Comparison of ENCODE assay signal across 8 cellular contexts in the genomic region with DNA sequence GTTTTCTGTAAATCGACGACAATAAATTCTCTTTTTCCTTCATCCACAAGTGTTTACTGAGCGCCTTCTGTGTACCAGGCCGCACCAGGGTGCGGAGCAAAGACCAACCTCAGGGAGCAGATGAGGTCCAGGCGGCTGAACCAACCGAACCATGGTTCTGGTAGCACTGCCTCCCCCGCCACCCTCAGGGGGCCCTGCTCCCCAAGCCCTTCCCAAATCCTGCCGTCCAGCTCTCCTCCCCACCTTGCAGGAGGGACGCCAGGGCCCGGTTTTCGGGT. TPM values are rescaled to one million over a fixed set of nuclear protein-coding genes. Genes with fewer than 3 reads are reported as not detected.
DNase-seq lines count a peak whose midpoint lies in the region; ATAC-seq, FAIRE-seq and TF ChIP-seq lines count a peak whose summit lies in the region.

No MANE protein-coding gene starts in this region.

- H3K27ac ChIP-seq in K562 (ENCODE audit: extremely low read depth, low read depth, low read length) (peak overlapping the region; percentile 7; the same call in 1 of the 3 replicates), lower lobe of right lung (peak overlapping the region; percentile 82), transverse colon (peak overlapping the region in 2 of 4 donors; percentile 22 to 63)

- H3K4me2 ChIP-seq in K562 (ENCODE audit: insufficient read depth, low read length), result peak overlapping the region; percentile 85

- H3K9me3 Mint-ChIP-seq in activated T-cell treated with anti-CD3 and anti-CD28 coated beads, Interleukin-2, amount 50 U/mL, for 72 hours, result no peaks in the 10 kb centered on the region

- H3K4me1 Mint-ChIP-seq in activated T-cell treated with anti-CD3 and anti-CD28 coated beads, Interleukin-2, amount 50 U/mL, for 72 hours (ENCODE audit: low read depth), result peaks cover 22% of the 10 kb centered on the region

- no peaks in the 10 kb centered on the region for H3K27me3 Mint-ChIP-seq in activated T-cell treated with anti-CD3 and anti-CD28 coated beads, Interleukin-2, amount 50 U/mL, for 72 hours (ENCODE audit: low read depth)

- H3K9me3 ChIP-seq in K562 (replicated peaks; ENCODE audit: control insufficient read depth, insufficient read depth, low read depth, low read length) (no peaks in the 10 kb centered on the region), lower lobe of right lung (no peaks in the 10 kb centered on the region), transverse colon (no peaks in the 10 kb centered on the region)

- no peak for TF ChIP-seq RAD21 in K562 (CRISPR knock-in tag; conservative IDR thresholded peaks at IDR 0.05 in 1 of 2, IDR thresholded peaks at IDR 0.05 in 1 of 2)

- FAIRE-seq in K562 (lab: Jason Lieb, UNC), result no peak

- no peaks in the 10 kb centered on the region for H3K27me3 ChIP-seq in K562 (ENCODE audit: control insufficient read depth in 2 of 2, insufficient read depth in 2 of 2, low read length in 2 of 2)
- peaks cover 18% of the 10 kb centered on the region for H3K27me3 ChIP-seq in lower lobe of right lung (ENCODE audit: low read depth)
- peaks cover 26% of the 10 kb centered on the region for H3K27me3 ChIP-seq in transverse colon

- H3K36me3 ChIP-seq in K562 (ENCODE audit: control insufficient read depth, insufficient read depth, low read length) (peaks cover 2% of the 10 kb centered on the region; the same call in 1 of the 3 replicates), lower lobe of right lung (no peaks in the 10 kb centered on the region), transverse colon (no peaks in the 10 kb centered on the region)

- H3K4me1 ChIP-seq in K562 (replicated peaks in 1 of 2; ENCODE audit: control insufficient read depth in 2 of 2, insufficient read depth in 2 of 2, low read length in 2 of 2) (peaks cover 26 to 62% of the 10 kb centered on the region in 2 experiments), lower lobe of right lung (peaks cover 16% of the 10 kb centered on the region), transverse colon (peaks cover 6 to 28% (median 22%) of the 10 kb centered on the region in 4 donors)

- H3K79me2 ChIP-seq in K562 (ENCODE audit: control insufficient read depth, insufficient read depth, low read length), result peaks cover 24% of the 10 kb centered on the region

- peak overlapping the region; percentile 64 to 86 for H3K9ac ChIP-seq in K562 (ENCODE audit: insufficient read depth in 1 of 2, low read depth in 2 of 2, low read length in 2 of 2)

- no peak for DNase-seq in activated T-cell treated with anti-CD3 and anti-CD28 coated beads, Interleukin-2, amount 50 U/mL, for 72 hours
- no peak for DNase-seq in activated T-cell treated with anti-CD3 and anti-CD28 coated beads, Interleukin-2, amount 50 U/mL, for 48 hours
- no peak for DNase-seq in K562 (ENCODE audit: extremely low read depth in 1 of 4, low spot score in 3 of 4)
- DNase-seq in lower lobe of right lung, result no peak
- no peak for DNase-seq in transverse colon
- no peak for DNase-seq in middle frontal gyrus (ENCODE audit: extremely low spot score, low spot score)
- no peak for DNase-seq in DMS79 treated with DMSO at 0.1 percent for 48 hours (lab: John Stamatoyannopoulos, UW)
- no peak for DNase-seq in activated CD4-positive, CD25-positive, alpha-beta regulatory T cell (lab: John Stamatoyannopoulos, UW)

- peak overlapping the region; percentile 90 to 92 for H3K4me3 Mint-ChIP-seq in activated T-cell treated with anti-CD3 and anti-CD28 coated beads, Interleukin-2, amount 50 U/mL, for 72 hours

- intact Hi-C loops in K562 (cut with micrococcal nuclease) (loop anchor here (2.0 to 10.0 kb wide), 2 partner anchors 176 to 218 kb away; partner anchors contain the start of genes ZNF274 and ZNF544), lower lobe of right lung (cut with DNase I) (no loop called here), transverse colon (cut with DNase I; ENCODE audit: low total_unique reads) (loop anchor here (2.0 kb wide), 1 partner anchor 14 kb away; the partner anchor contains the start of gene RPS5)

- peaks cover 1 to 2% of the 10 kb centered on the region in 2 donors for H3K36me3 Mint-ChIP-seq in activated T-cell treated with anti-CD3 and anti-CD28 coated beads, Interleukin-2, amount 50 U/mL, for 72 hours (ENCODE audit: insufficient read depth in 2 of 2)

- CTCF ChIA-PET in K562 (lab: Yijun Ruan, JAX; ENCODE audit: low intra/inter-chr PET ratio), result no interaction called here

- TF ChIP-seq CTCF in K562 (IDR thresholded peaks at IDR 0.05 in 2 of 3, conservative IDR thresholded peaks at IDR 0.05 in 1 of 3; ENCODE audit: insufficient read depth in 2 of 3, low read depth in 1 of 3, low read length in 3 of 3), result no peak
- TF ChIP-seq CTCF in lower lobe of right lung (IDR thresholded peaks at IDR 0.05), result no peak
- TF ChIP-seq CTCF in transverse colon (IDR thresholded peaks at IDR 0.05), result no peak

- in situ Hi-C loops in K562 (cut with MboI) (no loop called here), transverse colon (cut with MboI; ENCODE audit: low pct_ligation_motif_present in 1 of 4, low pct_unique_long_range_greater_than_20kb in 1 of 4, low sequenced_read_pairs in 3 of 4) (no loop called here)

- no peak overlapping the region for H3K27ac Mint-ChIP-seq in activated T-cell treated with anti-CD3 and anti-CD28 coated beads, Interleukin-2, amount 50 U/mL, for 72 hours

- no peaks in the 10 kb centered on the region for H3K9me1 ChIP-seq in K562 (ENCODE audit: control insufficient read depth, insufficient read depth, low read length)

- BruUV-seq in K562 (replicated peaks; lab: Mats Ljungman, UMichigan), result no TSS peak

- 34% methylated on average over 12 of the region's 12 CpGs for WGBS in K562 (ENCODE audit: insufficient coverage, low coverage, missing lambda C conversion rate)
- WGBS in transverse colon (ENCODE audit: low coverage in 1 of 2), 2 donors, result 67% methylated on average over 12 of the region's 12 CpGs; no CpG with 5 or more reads in 1 of the 2 donors

- peak overlapping the region; percentile 90 for H2AFZ ChIP-seq in K562 (ENCODE audit: low read depth, low read length)

- POLR2A ChIA-PET in K562 (lab: Yijun Ruan, JAX), result interaction anchor here (1.0 to 1.6 kb wide), 3 partner anchors 8 to 13 kb away, joined by 3 to 8 read pairs (median 5); no protein-coding TSS in a partner anchor

- H3K4me3 ChIP-seq in K562, result peak overlapping the region; percentile 40
- peak overlapping the region; percentile 71 for H3K4me3 ChIP-seq in lower lobe of right lung
- peak overlapping the region; percentile 21 to 94 (median 48) for H3K4me3 ChIP-seq in transverse colon

- no peak for TF ChIP-seq POLR2A in K562 (conservative IDR thresholded peaks at IDR 0.05)
- TF ChIP-seq POLR2A in transverse colon (IDR thresholded peaks at IDR 0.05), result no peak

- no peaks in the 10 kb centered on the region for H4K20me1 ChIP-seq in K562 (replicated peaks; ENCODE audit: control insufficient read depth, insufficient read depth, low read length)

- ATAC-seq in activated T-cell treated with anti-CD3 and anti-CD28 coated beads, Interleukin-2, amount 50 U/mL, for 72 hours (replicated peaks in 1 of 2), result no peak
- no peak for ATAC-seq in K562
- ATAC-seq in lower lobe of right lung, result no peak

- no peak for TF ChIP-seq EP300 in K562 (IDR thresholded peaks at IDR 0.05; ENCODE audit: low read length)
- no peak for TF ChIP-seq EP300 in transverse colon (IDR thresholded peaks at IDR 0.05; ENCODE audit: low read depth)

RNA-seq across cellular contexts. Expression of gene RNF225, which starts 5.1 kb away (rescaled TPM):
- 1 to 10 TPM in 1 of 2 donors, under 1 TPM in 1; 0.58 to 1.5 TPM for total RNA-seq in activated T-cell treated with anti-CD3 and anti-CD28 coated beads, Interleukin-2, amount 50 U/mL, for 72 hours
- total RNA-seq in K562 (2011; cell fraction: chromatin; rRNA removed; ENCODE audit: low replicate concordance), result 0.46 and 1.3 TPM in 2 replicates
- 3.0 and 3.7 TPM in 2 replicates for total RNA-seq in K562 (2011; cell fraction: nucleolus; rRNA removed)
- 1.4 TPM in 1 of 2 replicates, not detected in the other for total RNA-seq in K562 (2011; cell fraction: nucleoplasm; rRNA removed)
- total RNA-seq in K562 (2014; rRNA removed) (0.37 TPM in 1 of 2 replicates, not detected in the other), K562 (2014; rRNA removed; fragmentation: Illumina TruSeq; extraction: Trizol) (not detected in 2 replicates), K562 (2015; rRNA removed; fragmentation: Illumina TruSeq; extraction: Trizol) (not detected in 2 replicates), K562 (2021) (0.31 and 0.33 TPM in 2 replicates), lower lobe of right lung (not detected), transverse colon (not detected)
- polyA plus RNA-seq in K562 (2011; rRNA removed) (not detected in 2 replicates), K562 (2014; fragmentation: Illumina TruSeq; extraction: Trizol) (not detected in 2 replicates), K562 (2014; fragmentation: Nextera tagmentation; extraction: Ambion mirVana) (not detected), K562 (2014; rRNA removed) (not detected in 2 replicates)
- polyA plus RNA-seq in K562 (2011; cell fraction: cytosol; rRNA removed), result not detected in 2 replicates
- 0.11 and 0.23 TPM in 2 replicates for polyA plus RNA-seq in K562 (2011; cell fraction: nucleus; rRNA removed)
- polyA plus RNA-seq in K562 (2012), result not detected in 2 replicates
- not detected in 2 replicates for polyA minus RNA-seq in K562 (2011; rRNA and poly(A)+ RNA removed)
- not detected in 2 replicates for polyA minus RNA-seq in K562 (2011; cell fraction: cytosol; rRNA and poly(A)+ RNA removed)
- polyA minus RNA-seq in K562 (2011; cell fraction: nucleus; rRNA and poly(A)+ RNA removed), result 1.3 and 1.6 TPM in 2 replicates

RNA-seq across cellular contexts. Expression of gene ZNF584, which starts 7.9 kb away (rescaled TPM):
- total RNA-seq in activated T-cell treated with anti-CD3 and anti-CD28 coated beads, Interleukin-2, amount 50 U/mL, for 72 hours, result 10 to 100 TPM in 1 of 2 donors, 1 to 10 TPM in 1; 7.5 to 10.4 TPM
- total RNA-seq in K562 (2011; cell fraction: chromatin; rRNA removed; ENCODE audit: low replicate concordance), result 57.9 and 99.5 TPM in 2 replicates
- 56.2 and 62.2 TPM in 2 replicates for total RNA-seq in K562 (2011; cell fraction: nucleolus; rRNA removed)
- 46.1 and 46.3 TPM in 2 replicates for total RNA-seq in K562 (2011; cell fraction: nucleoplasm; rRNA removed)
- total RNA-seq in K562 (2014; rRNA removed) (35.0 and 44.2 TPM in 2 replicates), K562 (2014; rRNA removed; fragmentation: Illumina TruSeq; extraction: Trizol) (23.0 and 23.2 TPM in 2 replicates), K562 (2015; rRNA removed; fragmentation: Illumina TruSeq; extraction: Trizol) (22.1 and 22.9 TPM in 2 replicates), K562 (2021) (40.9 and 43.4 TPM in 2 replicates), lower lobe of right lung (10.0 TPM), transverse colon (1 to 10 TPM; 3.4 to 8.3 (median 7.3) TPM)
- polyA plus RNA-seq in K562 (2011; rRNA removed) (23.4 and 27.1 TPM in 2 replicates), K562 (2014; fragmentation: Illumina TruSeq; extraction: Trizol) (24.6 and 25.6 TPM in 2 replicates), K562 (2014; fragmentation: Nextera tagmentation; extraction: Ambion mirVana) (1 to 10 TPM; 5.8 to 7.1 TPM), K562 (2014; rRNA removed) (20.8 and 27.5 TPM in 2 replicates)
- polyA plus RNA-seq in K562 (2011; cell fraction: cytosol; rRNA removed), result 17.0 and 29.0 TPM in 2 replicates
- 16.4 and 25.4 TPM in 2 replicates for polyA plus RNA-seq in K562 (2011; cell fraction: nucleus; rRNA removed)
- polyA plus RNA-seq in K562 (2012), result 15.7 and 20.2 TPM in 2 replicates
- 30.5 and 38.2 TPM in 2 replicates for polyA minus RNA-seq in K562 (2011; rRNA and poly(A)+ RNA removed)
- polyA minus RNA-seq in K562 (2011; cell fraction: cytosol; rRNA and poly(A)+ RNA removed), result 12.7 and 26.2 TPM in 2 replicates
- polyA minus RNA-seq in K562 (2011; cell fraction: nucleus; rRNA and poly(A)+ RNA removed), result 18.0 and 21.0 TPM in 2 replicates

RNA-seq across cellular contexts. Expression of gene RPS5, which starts 13.5 kb away (rescaled TPM):
- 1,000 to 10,000 TPM; 1,499 to 1,539 TPM for total RNA-seq in activated T-cell treated with anti-CD3 and anti-CD28 coated beads, Interleukin-2, amount 50 U/mL, for 72 hours
- 345 and 934 TPM in 2 replicates for total RNA-seq in K562 (2011; cell fraction: chromatin; rRNA removed; ENCODE audit: low replicate concordance)
- total RNA-seq in K562 (2011; cell fraction: nucleolus; rRNA removed), result 1,499 and 1,711 TPM in 2 replicates
- 1,436 and 2,256 TPM in 2 replicates for total RNA-seq in K562 (2011; cell fraction: nucleoplasm; rRNA removed)
- 3,570 and 3,842 TPM in 2 replicates for total RNA-seq in K562 (2014; rRNA removed)
- total RNA-seq in K562 (2014; rRNA removed; fragmentation: Illumina TruSeq; extraction: Trizol), result 800 and 1,228 TPM in 2 replicates
- total RNA-seq in K562 (2015; rRNA removed; fragmentation: Illumina TruSeq; extraction: Trizol), result 1,556 and 1,583 TPM in 2 replicates
- total RNA-seq in K562 (2021), result 2,248 and 2,336 TPM in 2 replicates
- 3,238 and 3,879 TPM in 2 replicates for polyA plus RNA-seq in K562 (2011; rRNA removed)
- polyA plus RNA-seq in K562 (2011; cell fraction: cytosol; rRNA removed), result 6,312 and 9,379 TPM in 2 replicates
- 1,727 and 2,219 TPM in 2 replicates for polyA plus RNA-seq in K562 (2011; cell fraction: nucleus; rRNA removed)
- polyA plus RNA-seq in K562 (2012), result 2,682 and 3,255 TPM in 2 replicates
- 1,865 and 2,679 TPM in 2 replicates for polyA plus RNA-seq in K562 (2014; fragmentation: Illumina TruSeq; extraction: Trizol)
- 1,000 to 10,000 TPM; 2,484 to 2,751 TPM for polyA plus RNA-seq in K562 (2014; fragmentation: Nextera tagmentation; extraction: Ambion mirVana)
- polyA plus RNA-seq in K562 (2014; rRNA removed), result 3,494 and 3,885 TPM in 2 replicates
- polyA minus RNA-seq in K562 (2011; rRNA and poly(A)+ RNA removed), result 2,086 and 2,630 TPM in 2 replicates
- polyA minus RNA-seq in K562 (2011; cell fraction: cytosol; rRNA and poly(A)+ RNA removed), result 1,081 and 1,118 TPM in 2 replicates
- 377 and 605 TPM in 2 replicates for polyA minus RNA-seq in K562 (2011; cell fraction: nucleus; rRNA and poly(A)+ RNA removed)
- 770 TPM for total RNA-seq in lower lobe of right lung
- 1,000 to 10,000 TPM in 1 of 4 donors, 100 to 1,000 TPM in 3; 513 to 1,129 (median 743) TPM for total RNA-seq in transverse colon

RNA-seq across cellular contexts. Expression of gene ZNF837, which starts 19.7 kb away (rescaled TPM):
- total RNA-seq in activated T-cell treated with anti-CD3 and anti-CD28 coated beads, Interleukin-2, amount 50 U/mL, for 72 hours, result 1 to 10 TPM; 2.3 to 3.0 TPM
- total RNA-seq in K562 (2011; cell fraction: chromatin; rRNA removed; ENCODE audit: low replicate concordance), result 1.00 TPM in 1 of 2 replicates, not detected in the other
- total RNA-seq in K562 (2011; cell fraction: nucleolus; rRNA removed), result 0.83 and 1.1 TPM in 2 replicates
- 0.31 and 0.37 TPM in 2 replicates for total RNA-seq in K562 (2011; cell fraction: nucleoplasm; rRNA removed)
- total RNA-seq in K562 (2014; rRNA removed) (1.8 and 2.1 TPM in 2 replicates), K562 (2014; rRNA removed; fragmentation: Illumina TruSeq; extraction: Trizol) (not detected in 2 replicates), K562 (2015; rRNA removed; fragmentation: Illumina TruSeq; extraction: Trizol) (0.11 TPM in 2 replicates), K562 (2021) (0.54 and 1.2 TPM in 2 replicates), lower lobe of right lung (1.2 TPM), transverse colon (10 to 100 TPM in 1 of 4 donors, 1 to 10 TPM in 3; 3.7 to 10.7 (median 6.1) TPM)
- polyA plus RNA-seq in K562 (2011; rRNA removed) (0.21 and 0.28 TPM in 2 replicates), K562 (2014; fragmentation: Illumina TruSeq; extraction: Trizol) (0.10 TPM in 1 of 2 replicates, not detected in the other), K562 (2014; fragmentation: Nextera tagmentation; extraction: Ambion mirVana) (not detected), K562 (2014; rRNA removed) (0.57 and 0.73 TPM in 2 replicates)
- 0.55 and 3.2 TPM in 2 replicates for polyA plus RNA-seq in K562 (2011; cell fraction: cytosol; rRNA removed)
- polyA plus RNA-seq in K562 (2011; cell fraction: nucleus; rRNA removed), result 0.62 and 1.3 TPM in 2 replicates
- polyA plus RNA-seq in K562 (2012), result 0.43 and 1.1 TPM in 2 replicates
- not detected in 2 replicates for polyA minus RNA-seq in K562 (2011; rRNA and poly(A)+ RNA removed)
- 0.67 and 1.1 TPM in 2 replicates for polyA minus RNA-seq in K562 (2011; cell fraction: cytosol; rRNA and poly(A)+ RNA removed)
- polyA minus RNA-seq in K562 (2011; cell fraction: nucleus; rRNA and poly(A)+ RNA removed), result 0.44 and 0.54 TPM in 2 replicates

RNA-seq across cellular contexts. Expression of gene ZNF497, which starts 38.0 kb away (rescaled TPM):
- 1 to 10 TPM; 1.5 to 2.4 TPM for total RNA-seq in activated T-cell treated with anti-CD3 and anti-CD28 coated beads, Interleukin-2, amount 50 U/mL, for 72 hours
- total RNA-seq in K562 (2011; cell fraction: chromatin; rRNA removed; ENCODE audit: low replicate concordance), result 4.1 and 7.1 TPM in 2 replicates
- 3.7 and 6.0 TPM in 2 replicates for total RNA-seq in K562 (2011; cell fraction: nucleolus; rRNA removed)
- 1.8 and 2.1 TPM in 2 replicates for total RNA-seq in K562 (2011; cell fraction: nucleoplasm; rRNA removed)
- 0.45 and 0.98 TPM in 2 replicates for total RNA-seq in K562 (2014; rRNA removed)
- 0.22 and 0.29 TPM in 2 replicates for total RNA-seq in K562 (2014; rRNA removed; fragmentation: Illumina TruSeq; extraction: Trizol)
- 0.43 and 0.57 TPM in 2 replicates for total RNA-seq in K562 (2015; rRNA removed; fragmentation: Illumina TruSeq; extraction: Trizol)
- 0.89 and 0.96 TPM in 2 replicates for total RNA-seq in K562 (2021)
- polyA plus RNA-seq in K562 (2011; rRNA removed), result 0.96 and 0.98 TPM in 2 replicates
- polyA plus RNA-seq in K562 (2011; cell fraction: cytosol; rRNA removed), result 0.81 and 2.7 TPM in 2 replicates
- polyA plus RNA-seq in K562 (2011; cell fraction: nucleus; rRNA removed), result 3.2 and 8.8 TPM in 2 replicates
- polyA plus RNA-seq in K562 (2012), result 1.0 and 2.0 TPM in 2 replicates
- 0.24 and 0.36 TPM in 2 replicates for polyA plus RNA-seq in K562 (2014; fragmentation: Illumina TruSeq; extraction: Trizol)
- polyA plus RNA-seq in K562 (2014; fragmentation: Nextera tagmentation; extraction: Ambion mirVana), result under 1 TPM in 1 of 2 experiments, not detected in 1; 0.06 TPM
- 0.56 and 0.63 TPM in 2 replicates for polyA plus RNA-seq in K562 (2014; rRNA removed)
- polyA minus RNA-seq in K562 (2011; rRNA and poly(A)+ RNA removed), result 0.74 and 0.93 TPM in 2 replicates
- polyA minus RNA-seq in K562 (2011; cell fraction: cytosol; rRNA and poly(A)+ RNA removed), result 0.57 and 0.82 TPM in 2 replicates
- polyA minus RNA-seq in K562 (2011; cell fraction: nucleus; rRNA and poly(A)+ RNA removed), result 1.5 and 2.1 TPM in 2 replicates
- total RNA-seq in lower lobe of right lung, result 2.5 TPM
- 10 to 100 TPM in 1 of 4 donors, 1 to 10 TPM in 3; 1.3 to 19.3 (median 4.2) TPM for total RNA-seq in transverse colon
